15 cellular contexts compared by ENCODE assay signal in genomic region chr20:53599910-53600632, GRCh38. TPM values are rescaled to one million over a fixed set of nuclear protein-coding genes. Genes with fewer than 3 reads are reported as not detected.
DNase-seq lines count a peak whose midpoint lies in the region; ATAC-seq and TF ChIP-seq lines count a peak whose summit lies in the region.
"Had no signal": no experiment of that assay in that cellular context is flagged by ENCODE, and none has a peak within 500 bp of the region (broad histone marks: within the 10 kb centered on the region; RNA-seq: fewer than 3 reads in every experiment).

No MANE protein-coding gene starts in this region.

- no peak overlapping the region for H2BK120ac ChIP-seq in mesendoderm (ENCODE audit: low read depth, low read length)

- H2BK15ac ChIP-seq in mesendoderm (replicated peaks; ENCODE audit: low read depth), result no peak overlapping the region

- DNase-seq in right atrium auricular region (ENCODE audit: low spot score) (peak; percentile 28), left ventricle myocardium superior (no peak), T-cell (no peak), mesendoderm (no peak), NCI-H1694 (lab: John Stamatoyannopoulos, UW) (no peak), OCI-M2 (lab: John Stamatoyannopoulos, UW; ENCODE audit: unreplicated experiment) (no peak)
- DNase-seq: activated CD4-positive, alpha-beta T cell treated with anti-CD3 and anti-CD28 coated beads for 48 hours; GF-D8; hypothalamus; NCI-H2081; NCI-H510A; nucleus accumbens; right cardiac atrium; T1000 had no signal

- intact Hi-C loops in left ventricle myocardium superior (cut with micrococcal nuclease), result no loop called here

- H3K4me2 ChIP-seq in mesendoderm (ENCODE audit: low read length), result no peak overlapping the region

- H3K27me3 Mint-ChIP-seq in T-cell, result no peaks in the 10 kb centered on the region

- H3K9me3 Mint-ChIP-seq in T-cell, result no peaks in the 10 kb centered on the region

- peaks cover 25% of the 10 kb centered on the region for H3K36me3 Mint-ChIP-seq in T-cell

- no peak overlapping the region for H3K9ac ChIP-seq in mesendoderm (ENCODE audit: low read length)

- no peaks in the 10 kb centered on the region for H3K79me1 ChIP-seq in mesendoderm (ENCODE audit: low read length)

- peaks cover 0 to 4% of the 10 kb centered on the region in 2 donors for H3K4me1 ChIP-seq in right atrium auricular region
- peaks cover 13% of the 10 kb centered on the region for H3K4me1 ChIP-seq in mesendoderm (ENCODE audit: control insufficient read depth, low read depth, low read length)

- TF ChIP-seq CTCF in right atrium auricular region (IDR thresholded peaks at IDR 0.05), result no peak

- H3K27me3 ChIP-seq in right atrium auricular region, result no peaks in the 10 kb centered on the region
- H3K27me3 ChIP-seq in mesendoderm (ENCODE audit: insufficient read depth, low read length, poor library complexity), result no peaks in the 10 kb centered on the region

- H3K79me2 ChIP-seq in mesendoderm (ENCODE audit: control insufficient read depth, insufficient read depth, low read length), result no peaks in the 10 kb centered on the region

- POLR2A ChIA-PET in T-cell (lab: Charles Lee), result interaction anchor here (0.7 to 1.0 kb wide), 3 partner anchors 9 to 24 kb away, joined by 3 to 4 read pairs (median 3); no protein-coding TSS in a partner anchor

- H3K27ac ChIP-seq in right atrium auricular region (no peak overlapping the region), mesendoderm (ENCODE audit: low read depth, low read length) (no peak overlapping the region)

- H3K4me3 Mint-ChIP-seq in T-cell, result no peak overlapping the region

- no peaks in the 10 kb centered on the region for H3K9me3 ChIP-seq in right atrium auricular region

- no peak overlapping the region for H3K4ac ChIP-seq in mesendoderm (ENCODE audit: low read depth, low read length)

- peak overlapping the region; percentile 10 for H2AK5ac ChIP-seq in mesendoderm (ENCODE audit: low read length)

- H3K4me3 ChIP-seq in right atrium auricular region, result no peak overlapping the region
- no peak overlapping the region for H3K4me3 ChIP-seq in mesendoderm (ENCODE audit: low read length)

- no peak overlapping the region for H4K8ac ChIP-seq in mesendoderm (ENCODE audit: low read depth, low read length)

- H3K23ac ChIP-seq in mesendoderm (ENCODE audit: low read length), result no peak overlapping the region

- ATAC-seq in left ventricle myocardium superior (no peak), T-cell (replicated peaks in 1 of 4) (no peak), GM21390 (IDR thresholded peaks at IDR 0.05; ENCODE audit: unreplicated experiment) (no peak)
- ATAC-seq: right cardiac atrium had no signal

- H3K4me1 Mint-ChIP-seq in T-cell, result peaks cover 70 to 83% (median 70%) of the 10 kb centered on the region in 3 donors

- H4K5ac ChIP-seq in mesendoderm (ENCODE audit: low read length), result no peak overlapping the region

- WGBS in mesendoderm (ENCODE audit: extremely low coverage, insufficient coverage, low lambda C conversion rate), result no CpG with 5 or more reads among the region's 13 CpGs

- H3K36me3 ChIP-seq in right atrium auricular region (no peaks in the 10 kb centered on the region), mesendoderm (ENCODE audit: control insufficient read depth, insufficient read depth, low read length) (no peaks in the 10 kb centered on the region)

- peak overlapping the region; percentile 93 to 94 for H3K27ac Mint-ChIP-seq in T-cell

- CTCF ChIA-PET in T-cell (lab: Charles Lee), result interaction anchor here in 1 of 2 donors (0.7 kb wide), 2 partner anchors 244 to 302 kb away, joined by 3 read pairs; no protein-coding TSS in a partner anchor

- H3K18ac ChIP-seq in mesendoderm (ENCODE audit: low read length), result no peak overlapping the region

- peak overlapping the region; percentile 53 for H3K56ac ChIP-seq in mesendoderm (ENCODE audit: low read length)

- peak overlapping the region; percentile 25 for H2BK5ac ChIP-seq in mesendoderm (ENCODE audit: low read length)

RNA-seq across cellular contexts. Expression of gene ZNF217, which starts 6.4 kb away (rescaled TPM):
- total RNA-seq in right atrium auricular region, result 10 to 100 TPM in 1 of 2 donors, 1 to 10 TPM in 1; 7.6 to 13.8 TPM
- 8.0 TPM for total RNA-seq in left ventricle myocardium superior
- total RNA-seq in T-cell, result 10 to 100 TPM; 57.6 to 92.4 (median 87.5) TPM
- polyA plus RNA-seq in mesendoderm (2013, experiment 1 of 2), result 22.0 TPM
- 21.5 TPM for polyA plus RNA-seq in mesendoderm (2013, experiment 2 of 2)
